In the genomic region with DNA sequence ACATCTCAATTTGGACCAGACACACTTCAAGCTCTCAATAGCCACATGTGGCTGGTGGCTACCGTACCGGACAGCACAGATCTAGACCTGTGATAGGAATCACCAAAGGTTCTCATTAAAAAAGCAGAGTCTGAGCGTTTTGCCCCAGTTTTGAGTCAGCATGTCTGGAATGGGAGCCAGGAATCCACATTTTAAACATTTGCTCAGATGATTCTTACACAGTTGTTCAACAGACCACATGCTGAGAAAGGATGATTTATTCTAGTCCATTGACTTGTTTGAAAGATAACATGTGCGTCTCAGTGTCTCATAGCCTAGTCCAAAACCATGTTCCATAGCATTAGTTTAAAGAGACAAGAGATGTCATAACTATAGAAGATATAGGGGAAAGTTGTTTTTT, we compare ENCODE assay signal across 1 cellular context.
TF ChIP-seq lines count a peak whose summit lies in the region.

No MANE protein-coding gene starts in this region.

TF ChIP-seq in GM12878, 131 proteins besides CTCF, POLR2A, EP300 and RAD21:
- TF ChIP-seq KLF5 (IDR thresholded peaks at IDR 0.05; ENCODE audit: partially characterized antibody) (no peak), IRF4 (IDR thresholded peaks at IDR 0.05; ENCODE audit: low read depth, low read length) (no peak), SMC3 (IDR thresholded peaks at IDR 0.05; ENCODE audit: borderline replicate concordance, low read length) (no peak), MEF2B (IDR thresholded peaks at IDR 0.05; ENCODE audit: partially characterized antibody, poor library complexity, severe bottlenecking) (no peak), NR2F1 (conservative IDR thresholded peaks at IDR 0.05) (no peak), ATF3 (IDR thresholded peaks at IDR 0.05; ENCODE audit: borderline replicate concordance, extremely low read depth, low read depth, low read length) (no peak), SP1 (IDR thresholded peaks at IDR 0.05; ENCODE audit: low read depth, low read length) (no peak)
- TF ChIP-seq, protein P1, sequence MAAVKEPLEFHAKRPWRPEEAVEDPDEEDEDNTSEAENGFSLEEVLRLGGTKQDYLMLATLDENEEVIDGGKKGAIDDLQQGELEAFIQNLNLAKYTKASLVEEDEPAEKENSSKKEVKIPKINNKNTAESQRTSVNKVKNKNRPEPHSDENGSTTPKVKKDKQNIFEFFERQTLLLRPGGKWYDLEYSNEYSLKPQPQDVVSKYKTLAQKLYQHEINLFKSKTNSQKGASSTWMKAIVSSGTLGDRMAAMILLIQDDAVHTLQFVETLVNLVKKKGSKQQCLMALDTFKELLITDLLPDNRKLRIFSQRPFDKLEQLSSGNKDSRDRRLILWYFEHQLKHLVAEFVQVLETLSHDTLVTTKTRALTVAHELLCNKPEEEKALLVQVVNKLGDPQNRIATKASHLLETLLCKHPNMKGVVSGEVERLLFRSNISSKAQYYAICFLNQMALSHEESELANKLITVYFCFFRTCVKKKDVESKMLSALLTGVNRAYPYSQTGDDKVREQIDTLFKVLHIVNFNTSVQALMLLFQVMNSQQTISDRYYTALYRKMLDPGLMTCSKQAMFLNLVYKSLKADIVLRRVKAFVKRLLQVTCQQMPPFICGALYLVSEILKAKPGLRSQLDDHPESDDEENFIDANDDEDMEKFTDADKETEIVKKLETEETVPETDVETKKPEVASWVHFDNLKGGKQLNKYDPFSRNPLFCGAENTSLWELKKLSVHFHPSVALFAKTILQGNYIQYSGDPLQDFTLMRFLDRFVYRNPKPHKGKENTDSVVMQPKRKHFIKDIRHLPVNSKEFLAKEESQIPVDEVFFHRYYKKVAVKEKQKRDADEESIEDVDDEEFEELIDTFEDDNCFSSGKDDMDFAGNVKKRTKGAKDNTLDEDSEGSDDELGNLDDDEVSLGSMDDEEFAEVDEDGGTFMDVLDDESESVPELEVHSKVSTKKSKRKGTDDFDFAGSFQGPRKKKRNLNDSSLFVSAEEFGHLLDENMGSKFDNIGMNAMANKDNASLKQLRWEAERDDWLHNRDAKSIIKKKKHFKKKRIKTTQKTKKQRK (IDR thresholded peaks at IDR 0.05; ENCODE audit: low read depth, low read length) = no peak
- TF ChIP-seq, protein P2, sequence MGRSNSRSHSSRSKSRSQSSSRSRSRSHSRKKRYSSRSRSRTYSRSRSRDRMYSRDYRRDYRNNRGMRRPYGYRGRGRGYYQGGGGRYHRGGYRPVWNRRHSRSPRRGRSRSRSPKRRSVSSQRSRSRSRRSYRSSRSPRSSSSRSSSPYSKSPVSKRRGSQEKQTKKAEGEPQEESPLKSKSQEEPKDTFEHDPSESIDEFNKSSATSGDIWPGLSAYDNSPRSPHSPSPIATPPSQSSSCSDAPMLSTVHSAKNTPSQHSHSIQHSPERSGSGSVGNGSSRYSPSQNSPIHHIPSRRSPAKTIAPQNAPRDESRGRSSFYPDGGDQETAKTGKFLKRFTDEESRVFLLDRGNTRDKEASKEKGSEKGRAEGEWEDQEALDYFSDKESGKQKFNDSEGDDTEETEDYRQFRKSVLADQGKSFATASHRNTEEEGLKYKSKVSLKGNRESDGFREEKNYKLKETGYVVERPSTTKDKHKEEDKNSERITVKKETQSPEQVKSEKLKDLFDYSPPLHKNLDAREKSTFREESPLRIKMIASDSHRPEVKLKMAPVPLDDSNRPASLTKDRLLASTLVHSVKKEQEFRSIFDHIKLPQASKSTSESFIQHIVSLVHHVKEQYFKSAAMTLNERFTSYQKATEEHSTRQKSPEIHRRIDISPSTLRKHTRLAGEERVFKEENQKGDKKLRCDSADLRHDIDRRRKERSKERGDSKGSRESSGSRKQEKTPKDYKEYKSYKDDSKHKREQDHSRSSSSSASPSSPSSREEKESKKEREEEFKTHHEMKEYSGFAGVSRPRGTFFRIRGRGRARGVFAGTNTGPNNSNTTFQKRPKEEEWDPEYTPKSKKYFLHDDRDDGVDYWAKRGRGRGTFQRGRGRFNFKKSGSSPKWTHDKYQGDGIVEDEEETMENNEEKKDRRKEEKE (IDR thresholded peaks at IDR 0.05) = no peak
